In genomic region chr4:99665981-99666380, GRCh38 we compare ENCODE assay signal across 30 cellular contexts. TPM values are rescaled to one million over a fixed set of nuclear protein-coding genes. Genes with fewer than 3 reads are reported as not detected.
DNase-seq lines count a peak whose midpoint lies in the region; ATAC-seq, FAIRE-seq and TF ChIP-seq lines count a peak whose summit lies in the region.
"Had no signal": no experiment of that assay in that cellular context is flagged by ENCODE, and none has a peak within 500 bp of the region (broad histone marks: within the 10 kb centered on the region; RNA-seq: fewer than 3 reads in every experiment).

No MANE protein-coding gene starts in this region.

- no peak overlapping the region for H3K27ac ChIP-seq in tibial nerve
- H3K27ac ChIP-seq: SJCRH30 had no signal

- DNase-seq in COR-L47 (lab: John Stamatoyannopoulos, UW): peak; percentile 11
- DNase-seq in M059J (ENCODE audit: low read depth): peak; percentile 59
- peak; percentile 20 for DNase-seq in NCI-H69 (lab: John Stamatoyannopoulos, UW)
- DNase-seq in kidney tubule cell (ENCODE audit: low spot score): peak; percentile 38
- DNase-seq in tibial nerve (ENCODE audit: low spot score in 2 of 2): no peak
- no peak for DNase-seq in H54 (ENCODE audit: insufficient read length, low spot score)
- DNase-seq: C1 segment of cervical spinal cord; Caco-2; CD4-positive, alpha-beta memory T cell; DMS153; DND-41; HFFc6; KG1; NCI-H1092; NCI-H1417 treated with DMSO at 0.1 percent for 48 hours; NCI-H187 treated with DMSO at 0.1 percent for 48 hours; NCI-H2107; NCI-H446 treated with DMSO at 0.1 percent for 48 hours; NCI-H526 treated with DMSO at 0.1 percent for 48 hours; NK-92 treated with Interleukin-12 subunit alpha and Interleukin-12 subunit beta, amount 100 ng/mL, for 24 hours; PC-3; SJCRH30 had no signal

- H3K36me3 ChIP-seq in tibial nerve: no peaks in the 10 kb centered on the region
- H3K36me3 ChIP-seq: HAP-1, SJCRH30 had no signal

- 84 to 86% methylated on average over 1 of the region's 1 CpG for whole genome bisulfite sequencing in tibial nerve, 2 donors

- FAIRE-seq in H54 (lab: Jason Lieb, UNC): no peak
- FAIRE-seq: GM12892 had no signal

- TF ChIP-seq POLR2A in tibial nerve (IDR thresholded peaks at IDR 0.05): no peak
- no peak for TF ChIP-seq POLR2A in H54 (IDR thresholded peaks at IDR 0.05; ENCODE audit: low read depth, low read length)

- H3K9me3 ChIP-seq in tibial nerve: peaks cover 0 to 5% (median 0%) of the 10 kb centered on the region in 4 donors
- H3K9me3 ChIP-seq: Caco-2, HAP-1, SJCRH30 had no signal

- ATAC-seq in GM18870 (IDR thresholded peaks at IDR 0.05; ENCODE audit: unreplicated experiment) (no peak), GM21619 (IDR thresholded peaks at IDR 0.05; ENCODE audit: unreplicated experiment) (no peak)
- ATAC-seq: GM23338, PC-3, Right ventricle myocardium inferior, SK-N-SH treated with all-trans-retinoic acid at 6 μM for 48 hours had no signal

- no peak for TF ChIP-seq CTCF in tibial nerve (IDR thresholded peaks at IDR 0.05)

- no peak overlapping the region for H3K4me3 ChIP-seq in tibial nerve
- H3K4me3 ChIP-seq: GM23338, HAP-1, SJCRH30 had no signal

- H3K4me1 ChIP-seq in tibial nerve: no peaks in the 10 kb centered on the region
- H3K4me1 ChIP-seq: Caco-2, HAP-1, SJCRH30 had no signal

- no peaks in the 10 kb centered on the region for H3K27me3 ChIP-seq in tibial nerve
- H3K27me3 ChIP-seq: SJCRH30 had no signal

- no peak for TF ChIP-seq EP300 in tibial nerve (IDR thresholded peaks at IDR 0.05)

RNA-seq across cellular contexts. Expression of gene C4orf54, which starts 8.4 kb away (rescaled TPM):
- total RNA-seq in M059J (2014; rRNA removed; shearing (Covaris generic)): 0.02 and 0.37 TPM in 2 replicates
- not detected for total RNA-seq in tibial nerve
- total RNA-seq: A673; Caco-2; CD4-positive, alpha-beta memory T cell; GM23338 had no signal

Comparison
In these comparisons a context has a peak if more than half of its experiments do, and no peak if none do; other contexts are left out.
1. DNase-seq: peak in COR-L47 (single experiment), M059J (single experiment), NCI-H69 (single experiment) and kidney tubule cell (single experiment); none in tibial nerve (0 of 2) and H54 (single experiment).